In the genomic region with DNA sequence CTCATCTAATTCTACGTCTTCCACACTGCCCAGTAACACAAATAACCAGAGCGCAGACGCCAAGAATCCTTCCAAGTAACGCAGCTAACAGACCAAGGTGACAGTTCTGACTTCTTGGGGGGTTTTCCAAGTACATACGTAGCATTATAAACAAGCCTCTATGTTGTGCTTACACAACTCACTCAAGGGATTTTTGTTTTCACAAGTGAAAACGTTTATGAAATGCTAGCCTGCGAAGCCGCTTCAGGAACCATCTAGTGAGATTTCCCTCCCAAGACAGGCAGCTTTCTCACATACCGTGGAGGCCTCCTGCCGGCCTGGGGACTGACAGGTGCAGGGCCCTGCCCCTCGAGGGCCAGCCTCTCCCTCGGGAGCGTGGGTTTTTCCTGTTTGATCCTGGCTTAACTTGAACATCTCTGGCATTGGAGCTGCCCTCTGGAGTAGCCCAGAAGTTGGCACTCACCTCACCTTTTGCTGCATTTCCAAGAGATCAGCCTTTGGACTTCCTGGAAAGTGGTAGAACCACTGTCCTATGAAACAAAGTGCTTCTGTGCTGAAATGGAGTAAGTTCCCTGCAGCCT, we compare ENCODE assay signal across 1 cellular context.
TF ChIP-seq lines count a peak whose summit lies in the region.

No MANE protein-coding gene starts in this region.

TF ChIP-seq in IMR-90, 13 proteins besides CTCF, POLR2A, EP300 and RAD21 (continued from another document):
- TF ChIP-seq, protein P1, sequence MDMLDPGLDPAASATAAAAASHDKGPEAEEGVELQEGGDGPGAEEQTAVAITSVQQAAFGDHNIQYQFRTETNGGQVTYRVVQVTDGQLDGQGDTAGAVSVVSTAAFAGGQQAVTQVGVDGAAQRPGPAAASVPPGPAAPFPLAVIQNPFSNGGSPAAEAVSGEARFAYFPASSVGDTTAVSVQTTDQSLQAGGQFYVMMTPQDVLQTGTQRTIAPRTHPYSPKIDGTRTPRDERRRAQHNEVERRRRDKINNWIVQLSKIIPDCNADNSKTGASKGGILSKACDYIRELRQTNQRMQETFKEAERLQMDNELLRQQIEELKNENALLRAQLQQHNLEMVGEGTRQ (IDR thresholded peaks at IDR 0.05; ENCODE audit: low read depth, low read length): no peak
- TF ChIP-seq CHD1 (IDR thresholded peaks at IDR 0.05; ENCODE audit: low read depth, low read length) (no peak), RFX5 (IDR thresholded peaks at IDR 0.05; ENCODE audit: low read depth, low read length) (no peak), MXI1 (IDR thresholded peaks at IDR 0.05; ENCODE audit: borderline replicate concordance, low read depth, low read length) (no peak), RCOR1 (IDR thresholded peaks at IDR 0.05; ENCODE audit: insufficient replicate concordance, low read length) (no peak), MAZ (IDR thresholded peaks at IDR 0.05; ENCODE audit: borderline replicate concordance, low read depth, low read length) (no peak), SMC3 (IDR thresholded peaks at IDR 0.05; ENCODE audit: low read depth, low read length) (no peak), NFE2L2 (IDR thresholded peaks at IDR 0.05; ENCODE audit: low read depth, low read length) (no peak), MAFK (IDR thresholded peaks at IDR 0.05; ENCODE audit: low read depth, low read length) (no peak)
- TF ChIP-seq, protein P2, sequence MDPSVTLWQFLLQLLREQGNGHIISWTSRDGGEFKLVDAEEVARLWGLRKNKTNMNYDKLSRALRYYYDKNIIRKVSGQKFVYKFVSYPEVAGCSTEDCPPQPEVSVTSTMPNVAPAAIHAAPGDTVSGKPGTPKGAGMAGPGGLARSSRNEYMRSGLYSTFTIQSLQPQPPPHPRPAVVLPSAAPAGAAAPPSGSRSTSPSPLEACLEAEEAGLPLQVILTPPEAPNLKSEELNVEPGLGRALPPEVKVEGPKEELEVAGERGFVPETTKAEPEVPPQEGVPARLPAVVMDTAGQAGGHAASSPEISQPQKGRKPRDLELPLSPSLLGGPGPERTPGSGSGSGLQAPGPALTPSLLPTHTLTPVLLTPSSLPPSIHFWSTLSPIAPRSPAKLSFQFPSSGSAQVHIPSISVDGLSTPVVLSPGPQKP (IDR thresholded peaks at IDR 0.05; ENCODE audit: borderline replicate concordance, low read depth, low read length): no peak
